Comparison of ENCODE assay signal across 8 cellular contexts in the genomic region with DNA sequence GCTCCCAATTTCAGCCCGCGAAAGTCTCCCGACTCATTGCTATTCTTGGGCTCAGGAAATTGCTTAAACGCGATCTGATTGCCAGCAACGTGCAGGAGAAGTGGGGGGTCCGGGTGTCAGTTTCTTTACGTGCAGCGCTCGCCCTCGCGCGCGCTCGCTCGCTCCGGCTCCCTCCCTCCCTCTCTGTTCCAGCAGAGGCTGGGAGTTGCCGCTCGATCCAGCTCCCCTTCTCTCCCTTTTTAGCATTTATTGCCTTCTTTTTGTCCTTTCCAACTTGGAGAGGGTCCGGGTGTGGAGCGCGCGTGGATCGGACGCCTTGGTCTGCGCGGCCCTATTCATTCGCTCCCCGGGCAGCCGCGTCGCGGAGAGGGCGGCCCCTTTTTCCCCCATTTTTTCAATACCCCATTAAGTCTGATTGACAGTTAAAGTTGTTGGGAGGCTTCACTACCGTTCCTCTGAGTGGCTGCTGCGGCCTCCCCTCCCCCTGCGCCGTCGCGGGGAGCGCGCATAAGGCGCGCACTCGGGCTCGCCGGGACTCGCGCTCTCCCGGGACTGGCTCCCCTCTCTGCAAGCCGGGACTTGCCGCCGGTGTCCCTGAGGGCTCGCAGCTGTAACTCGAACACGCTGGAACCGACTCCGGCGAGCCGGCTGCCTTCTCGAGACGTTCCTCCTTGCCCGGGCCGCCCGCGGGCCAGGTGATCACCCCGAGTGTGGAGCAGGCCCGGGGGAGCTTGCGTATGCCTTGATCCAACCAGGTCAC. TPM values are rescaled to one million over a fixed set of nuclear protein-coding genes. Genes with fewer than 3 reads are reported as not detected.
A peak's percentile ranks its signal among the peaks of the same experiment; 100 is the strongest.
DNase-seq lines count a peak whose midpoint lies in the region; ATAC-seq and TF ChIP-seq lines count a peak whose summit lies in the region.

A gene with protein sequence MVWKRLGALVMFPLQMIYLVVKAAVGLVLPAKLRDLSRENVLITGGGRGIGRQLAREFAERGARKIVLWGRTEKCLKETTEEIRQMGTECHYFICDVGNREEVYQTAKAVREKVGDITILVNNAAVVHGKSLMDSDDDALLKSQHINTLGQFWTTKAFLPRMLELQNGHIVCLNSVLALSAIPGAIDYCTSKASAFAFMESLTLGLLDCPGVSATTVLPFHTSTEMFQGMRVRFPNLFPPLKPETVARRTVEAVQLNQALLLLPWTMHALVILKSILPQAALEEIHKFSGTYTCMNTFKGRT (minus strand): TSS at position 310 of the 760 bp plus-strand sequence. CDS start 862 bp downstream, outside the sequence.

- peak; percentile 35 for ATAC-seq in GM19324 (IDR thresholded peaks at IDR 0.05; ENCODE audit: low FRiP score, unreplicated experiment)

- no peak for TF ChIP-seq CTCF in A673 (conservative IDR thresholded peaks at IDR 0.05; ENCODE audit: low read depth, low read length)

- DNase-seq in A673 (ENCODE audit: low spot score), result peak; percentile 88
- peak; percentile 69 for DNase-seq in NCI-H2196 (lab: John Stamatoyannopoulos, UW; ENCODE audit: unreplicated experiment)
- DNase-seq in activated CD4-positive, alpha-beta T cell treated with anti-CD3 and anti-CD28 coated beads, Interleukin-2, amount 10 ng/mL, durations not matched to agents 24 days and 14 days, result peak; percentile 92
- peak; percentile 59 for DNase-seq in dedifferentiated amniotic fluid mesenchymal stem cell (ENCODE audit: extremely low spot score)
- DNase-seq in left kidney (ENCODE audit: low read depth, low spot score), result peak; percentile 95
- peak; percentile 30 to 48 for DNase-seq in stimulated activated CD4-positive, alpha-beta T cell treated with anti-CD3 and anti-CD28 coated beads, Interleukin-1b, Interleukin-23, amount 100 ng/mL, for 4 hours (ENCODE audit: low read depth in 2 of 2)
- no peak for DNase-seq in GOT3 (lab: John Stamatoyannopoulos, UW)

- peaks cover 66% of the 10 kb centered on the region for H3K4me1 Mint-ChIP-seq in activated CD4-positive, alpha-beta T cell treated with anti-CD3 and anti-CD28 coated beads, Interleukin-2, amount 10 ng/mL, durations not matched to agents 24 days and 14 days

- BruUV-seq in A673 (replicated peaks; lab: Mats Ljungman, UMichigan), result no TSS peak

- peaks cover 14% of the 10 kb centered on the region for H3K27me3 ChIP-seq in A673 (replicated peaks; ENCODE audit: insufficient read depth, low read depth, low read length, poor library complexity)

- H3K9me3 ChIP-seq in A673 (ENCODE audit: low read depth, low read length, poor library complexity, severe bottlenecking), result no peaks in the 10 kb centered on the region

- intact Hi-C loops in A673 (cut with micrococcal nuclease; ENCODE audit: unreplicated experiment), result loop anchor here (2.0 to 10.0 kb wide), 3 partner anchors 211 to 343 kb away; no protein-coding TSS in a partner anchor
- intact Hi-C loops in activated CD4-positive, alpha-beta T cell treated with anti-CD3 and anti-CD28 coated beads, Interleukin-2, amount 10 ng/mL, durations not matched to agents 24 days and 14 days (cut with micrococcal nuclease), result loop anchor here (1.0 to 10.0 kb wide), 8 partner anchors 14 to 551 kb away; no protein-coding TSS in a partner anchor

- peaks cover 26% of the 10 kb centered on the region for H3K36me3 Mint-ChIP-seq in activated CD4-positive, alpha-beta T cell treated with anti-CD3 and anti-CD28 coated beads, Interleukin-2, amount 10 ng/mL, durations not matched to agents 24 days and 14 days (ENCODE audit: low read depth)

- POLR2A ChIA-PET in A673 (lab: Charles Lee; ENCODE audit: low non-redundant PET), result interaction anchor here (0.5 to 0.7 kb wide), 2 partner anchors 171 to 567 kb away, joined by 4 to 7 read pairs; no protein-coding TSS in a partner anchor

- no peaks in the 10 kb centered on the region for H3K9me3 Mint-ChIP-seq in activated CD4-positive, alpha-beta T cell treated with anti-CD3 and anti-CD28 coated beads, Interleukin-2, amount 10 ng/mL, durations not matched to agents 24 days and 14 days

- H3K27me3 Mint-ChIP-seq in activated CD4-positive, alpha-beta T cell treated with anti-CD3 and anti-CD28 coated beads, Interleukin-2, amount 10 ng/mL, durations not matched to agents 24 days and 14 days, result peaks cover 2% of the 10 kb centered on the region

- CTCF ChIA-PET in A673 (lab: Charles Lee), result interaction anchor here (0.6 to 2.2 kb wide), 4 partner anchors 211 to 343 kb away, joined by 4 to 10 read pairs (median 6); no protein-coding TSS in a partner anchor

- H3K4me3 Mint-ChIP-seq in activated CD4-positive, alpha-beta T cell treated with anti-CD3 and anti-CD28 coated beads, Interleukin-2, amount 10 ng/mL, durations not matched to agents 24 days and 14 days, result peak within 1 kb of the TSS; percentile 99

- no peaks in the 10 kb centered on the region for H3K36me3 ChIP-seq in A673 (ENCODE audit: insufficient read depth, low read length, poor library complexity, severe bottlenecking)

- H3K27ac Mint-ChIP-seq in activated CD4-positive, alpha-beta T cell treated with anti-CD3 and anti-CD28 coated beads, Interleukin-2, amount 10 ng/mL, durations not matched to agents 24 days and 14 days, result peak within 1 kb of the TSS; percentile 97

- peaks cover 13% of the 10 kb centered on the region for H3K4me1 ChIP-seq in A673 (ENCODE audit: insufficient read depth, low read length, poor library complexity, severe bottlenecking)

- peak within 1 kb of the TSS; percentile 89 for H3K27ac ChIP-seq in A673 (ENCODE audit: low read depth, low read length, poor library complexity, severe bottlenecking)

- peak within 1 kb of the TSS; percentile 63 for H3K4me3 ChIP-seq in A673 (ENCODE audit: low read depth, low read length, poor library complexity, severe bottlenecking)

RNA-seq across cellular contexts. Expression of the gene that starts here (rescaled TPM):
- 2.4 TPM in 2 replicates for total RNA-seq in A673 (2021)
- total RNA-seq in activated CD4-positive, alpha-beta T cell treated with anti-CD3 and anti-CD28 coated beads, Interleukin-2, amount 10 ng/mL, durations not matched to agents 24 days and 14 days, result 66.4 and 69.2 TPM in 2 replicates

Comparison
In these comparisons a context has a peak if more than half of its experiments do, and no peak if none do; other contexts are left out.
1. RNA of the gene that starts here (total RNA-seq): 66.4 to 69.2 TPM in activated CD4-positive, alpha-beta T cell treated with anti-CD3 and anti-CD28 coated beads, Interleukin-2, amount 10 ng/mL, durations not matched to agents 24 days and 14 days; 2.4 TPM in A673; every median in the first group is over 10 times any median in the second.